17 cellular contexts compared by ENCODE assay signal in the genomic region with DNA sequence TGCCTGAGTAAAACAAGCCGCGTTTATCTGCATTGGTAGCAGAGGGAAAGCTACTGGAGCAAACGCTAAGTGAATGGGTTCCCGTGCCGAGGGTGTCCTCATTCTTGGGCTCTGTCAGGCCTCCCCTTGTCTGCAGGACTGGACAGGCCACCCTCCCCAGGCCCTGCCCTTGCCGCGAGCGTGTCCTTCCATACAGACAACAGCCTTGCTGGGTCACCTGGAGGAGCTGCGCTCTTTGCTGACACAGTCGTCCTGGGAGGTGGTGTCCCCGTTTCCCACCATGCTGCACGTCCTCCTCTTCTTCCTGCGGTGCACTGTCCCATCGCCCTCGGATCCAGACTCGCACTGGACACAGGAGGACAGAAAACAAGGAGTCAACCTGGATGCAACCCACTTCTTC. TPM values are rescaled to one million over a fixed set of nuclear protein-coding genes. Genes with fewer than 3 reads are reported as not detected.
DNase-seq lines count a peak whose midpoint lies in the region; ATAC-seq, FAIRE-seq and TF ChIP-seq lines count a peak whose summit lies in the region.
"Had no signal": no experiment of that assay in that cellular context is flagged by ENCODE, and none has a peak within 500 bp of the region (broad histone marks: within the 10 kb centered on the region; RNA-seq: fewer than 3 reads in every experiment).

No MANE protein-coding gene starts in this region.

- no peak for TF ChIP-seq POLR2A in HepG2 (IDR thresholded peaks at IDR 0.05; ENCODE audit: insufficient read depth in 1 of 2, low read depth in 2 of 2, low read length in 2 of 2)
- no peak for TF ChIP-seq POLR2A in right lobe of liver (IDR thresholded peaks at IDR 0.05)
- TF ChIP-seq POLR2A in suprapubic skin (IDR thresholded peaks at IDR 0.05), result no peak
- TF ChIP-seq POLR2A in transverse colon (IDR thresholded peaks at IDR 0.05), result no peak

- no peak for FAIRE-seq in HepG2 (lab: Jason Lieb, UNC)

- H3K4me1 ChIP-seq in HepG2 (ENCODE audit: insufficient read depth, low read length) (peaks cover 31% of the 10 kb centered on the region), right lobe of liver (peaks cover 0 to 4% (median 0%) of the 10 kb centered on the region in 4 donors), suprapubic skin (peaks cover 27% of the 10 kb centered on the region), transverse colon (peaks cover 0 to 34% (median 5%) of the 10 kb centered on the region in 4 donors)
- H3K4me1 ChIP-seq: SJCRH30 had no signal

- peaks cover 11% of the 10 kb centered on the region for H3K79me2 ChIP-seq in HepG2 (ENCODE audit: insufficient read depth, low read length)

- H3K4me3 ChIP-seq in HepG2 (replicated peaks in 1 of 3; ENCODE audit: insufficient read depth in 1 of 3, low read depth in 2 of 3, low read length in 3 of 3), result no peak overlapping the region
- H3K4me3 ChIP-seq in right lobe of liver, result no peak overlapping the region
- H3K4me3 ChIP-seq in suprapubic skin, result no peak overlapping the region
- no peak overlapping the region for H3K4me3 ChIP-seq in transverse colon
- H3K4me3 ChIP-seq: GM23338, SJCRH30 had no signal

- H3K36me3 ChIP-seq in HepG2 (replicated peaks in 1 of 2; ENCODE audit: control insufficient read depth in 1 of 2, insufficient read depth in 2 of 2, low read length in 2 of 2) (peaks cover 41 to 88% of the 10 kb centered on the region in 2 experiments), right lobe of liver (peaks cover 10 to 93% (median 56%) of the 10 kb centered on the region in 4 donors), suprapubic skin (peaks cover 86% of the 10 kb centered on the region), transverse colon (peaks cover 0 to 75% (median 30%) of the 10 kb centered on the region in 4 donors)

- WGBS in HepG2 (ENCODE audit: low lambda C conversion rate), result 96% methylated on average over 16 of the region's 16 CpGs
- 91% methylated on average over 12 of the region's 16 CpGs for WGBS in right lobe of liver (ENCODE audit: insufficient coverage, low coverage, low lambda C conversion rate, missing lambda C conversion rate)
- 86% methylated on average over 16 of the region's 16 CpGs for WGBS in suprapubic skin
- WGBS in transverse colon (ENCODE audit: low coverage in 1 of 2), 2 donors, result 91 to 100% methylated on average over 1 to 16 of the region's 16 CpGs

- in situ Hi-C loops in HepG2 (cut with HindIII; ENCODE audit: extremely low pct_ligation_motif_present, low pct_unique_long_range_greater_than_20kb), result loop anchor here (5.0 kb wide), 1 partner anchor 36 kb away; no protein-coding TSS in a partner anchor
- in situ Hi-C loops in transverse colon (cut with MboI; ENCODE audit: low pct_ligation_motif_present in 1 of 4, low pct_unique_long_range_greater_than_20kb in 1 of 4, low sequenced_read_pairs in 3 of 4), result loop anchor here in 1 of 4 donors (25.0 kb wide), 1 partner anchor 181 kb away; a partner anchor contains a TSS

- H3K36me3 Mint-ChIP-seq in T-helper 17 cell (ENCODE audit: low read depth), result peaks cover 5% of the 10 kb centered on the region
- H3K36me3 Mint-ChIP-seq in natural killer cell treated with Interleukin-12 subunit alpha and Interleukin-12 subunit beta and Interleukin-15 and Interleukin-18, amount 100 ng/mL, for 72 hours, result peaks cover 45% of the 10 kb centered on the region

- no peaks in the 10 kb centered on the region for H3K9me3 ChIP-seq in HepG2 (ENCODE audit: low read length)
- H3K9me3 ChIP-seq in right lobe of liver, result no peaks in the 10 kb centered on the region
- H3K9me3 ChIP-seq in T-helper 17 cell (ENCODE audit: control insufficient read depth, low read length, poor library complexity, severe bottlenecking), result no peaks in the 10 kb centered on the region
- H3K9me3 ChIP-seq in suprapubic skin, result no peaks in the 10 kb centered on the region
- no peaks in the 10 kb centered on the region for H3K9me3 ChIP-seq in transverse colon
- H3K9me3 ChIP-seq: SJCRH30 had no signal

- H3K4me2 ChIP-seq in HepG2 (ENCODE audit: low read depth, low read length), result no peak overlapping the region
- H3K4me2 ChIP-seq: GM23338 had no signal

- H3K27ac Mint-ChIP-seq in T-helper 17 cell, result peak overlapping the region; percentile 61
- H3K27ac Mint-ChIP-seq in natural killer cell treated with Interleukin-12 subunit alpha and Interleukin-12 subunit beta and Interleukin-15 and Interleukin-18, amount 100 ng/mL, for 72 hours, result peak overlapping the region in 1 of 2 donors; percentile 39
- H3K27ac Mint-ChIP-seq: GM23338 had no signal

- CTCF ChIA-PET in HepG2 (lab: Yijun Ruan, JAX; ENCODE audit: low intra/inter-chr PET ratio, low total read pairs), result no interaction called here

- BruUV-seq in HepG2 (replicated peaks; lab: Mats Ljungman, UMichigan), result no TSS peak

- H3K9me3 Mint-ChIP-seq in natural killer cell treated with Interleukin-12 subunit alpha and Interleukin-12 subunit beta and Interleukin-15 and Interleukin-18, amount 100 ng/mL, for 72 hours, result no peaks in the 10 kb centered on the region
- H3K9me3 Mint-ChIP-seq: GM23338 had no signal

- intact Hi-C loops in HepG2 (cut with micrococcal nuclease; ENCODE audit: unreplicated experiment) (no loop called here), right lobe of liver (cut with DNase I) (no loop called here), transverse colon (cut with DNase I; ENCODE audit: low total_unique reads) (loop anchor here (5.0 kb wide), 1 partner anchor 36 kb away; no protein-coding TSS in a partner anchor)

- peak overlapping the region; percentile 5 for H3K4me3 Mint-ChIP-seq in T-helper 17 cell
- H3K4me3 Mint-ChIP-seq in natural killer cell treated with Interleukin-12 subunit alpha and Interleukin-12 subunit beta and Interleukin-15 and Interleukin-18, amount 100 ng/mL, for 72 hours, result peak overlapping the region; percentile 6
- H3K4me3 Mint-ChIP-seq: GM23338 had no signal

- no peak overlapping the region for H3K9ac ChIP-seq in HepG2 (ENCODE audit: insufficient read depth, low read depth, low read length)

- no peaks in the 10 kb centered on the region for H3K27me3 ChIP-seq in HepG2 (ENCODE audit: control insufficient read depth in 1 of 2, insufficient read depth in 2 of 2, low read length in 2 of 2)
- no peaks in the 10 kb centered on the region for H3K27me3 ChIP-seq in right lobe of liver
- H3K27me3 ChIP-seq in suprapubic skin, result no peaks in the 10 kb centered on the region
- no peaks in the 10 kb centered on the region for H3K27me3 ChIP-seq in transverse colon
- H3K27me3 ChIP-seq: SJCRH30 had no signal

- ATAC-seq in HepG2, result no peak
- no peak for ATAC-seq in right lobe of liver
- ATAC-seq in T-helper 17 cell, result no peak
- ATAC-seq in natural killer cell treated with Interleukin-12 subunit alpha and Interleukin-12 subunit beta and Interleukin-15 and Interleukin-18, amount 100 ng/mL, for 72 hours, result no peak
- ATAC-seq: GM23338 had no signal

- TF ChIP-seq EP300 in HepG2 (IDR thresholded peaks at IDR 0.05; ENCODE audit: low read depth in 2 of 2, low read length in 2 of 2) (no peak), HepG2 (CRISPR knock-in tag; IDR thresholded peaks at IDR 0.05; ENCODE audit: borderline replicate concordance) (no peak), suprapubic skin (IDR thresholded peaks at IDR 0.05) (no peak), transverse colon (IDR thresholded peaks at IDR 0.05; ENCODE audit: low read depth) (no peak)

- H2AFZ ChIP-seq in HepG2 (ENCODE audit: low read length), result no peak overlapping the region
- H2AFZ ChIP-seq: GM23338 had no signal

- TF ChIP-seq CTCF in HepG2 (CRISPR knock-in tag; IDR thresholded peaks at IDR 0.05) (no peak), right lobe of liver (IDR thresholded peaks at IDR 0.05) (no peak), suprapubic skin (IDR thresholded peaks at IDR 0.05) (no peak), transverse colon (IDR thresholded peaks at IDR 0.05) (no peak)

- POLR2A ChIA-PET in HepG2 (lab: Yijun Ruan, JAX), result interaction anchor here (2.3 to 2.4 kb wide), 2 partner anchors 7 to 14 kb away, joined by 8 to 15 read pairs; a partner anchor contains a TSS

- peaks cover 43% of the 10 kb centered on the region for H3K4me1 Mint-ChIP-seq in T-helper 17 cell
- peaks cover 48 to 58% of the 10 kb centered on the region in 2 donors for H3K4me1 Mint-ChIP-seq in natural killer cell treated with Interleukin-12 subunit alpha and Interleukin-12 subunit beta and Interleukin-15 and Interleukin-18, amount 100 ng/mL, for 72 hours (ENCODE audit: low read depth in 2 of 2)

- H3K27ac ChIP-seq in HepG2 (ENCODE audit: extremely low read length, insufficient read depth, low read length) (no peak overlapping the region), right lobe of liver (no peak overlapping the region), suprapubic skin (no peak overlapping the region), transverse colon (no peak overlapping the region)
- H3K27ac ChIP-seq: SJCRH30 had no signal

- no peaks in the 10 kb centered on the region for H3K27me3 Mint-ChIP-seq in T-helper 17 cell
- H3K27me3 Mint-ChIP-seq in natural killer cell treated with Interleukin-12 subunit alpha and Interleukin-12 subunit beta and Interleukin-15 and Interleukin-18, amount 100 ng/mL, for 72 hours, result no peaks in the 10 kb centered on the region

- H4K20me1 ChIP-seq in HepG2 (ENCODE audit: insufficient read depth, low read length), result no peaks in the 10 kb centered on the region; the same call in 1 of the 2 replicates

- no peak for TF ChIP-seq RAD21 in HepG2 (CRISPR knock-in tag; IDR thresholded peaks at IDR 0.05)

- DNase-seq in HepG2 (ENCODE audit: low spot score) (no peak), right lobe of liver (no peak), T-helper 17 cell (no peak), SHP77 (lab: John Stamatoyannopoulos, UW) (no peak), suprapubic skin (ENCODE audit: low spot score in 2 of 2) (no peak), transverse colon (no peak)
- DNase-seq in natural killer cell treated with Interleukin-12 subunit alpha and Interleukin-12 subunit beta and Interleukin-15 and Interleukin-18, amount 100 ng/mL, for 72 hours (ENCODE audit: low spot score), result no peak
- DNase-seq: AML-193; DMS79; KG1; NCI-H1436; NCI-H2029 treated with DMSO at 0.1 percent for 48 hours; NCI-H2171 treated with DMSO at 0.1 percent for 48 hours; NCI-H446 treated with DMSO at 0.1 percent for 48 hours; NK-92 treated with Interleukin-12 subunit alpha and Interleukin-12 subunit beta, amount 100 ng/mL, for 24 hours; SJCRH30 had no signal

RNA-seq across cellular contexts. Expression of a gene that starts 7.8 kb away (rescaled TPM):
- 28.0 and 44.8 TPM in 2 replicates for total RNA-seq in HepG2 (2016; rRNA removed; fragmentation: Illumina TruSeq; extraction: Trizol)
- total RNA-seq in HepG2 (2016; cell fraction: cytosol; rRNA removed; fragmentation: Illumina TruSeq; extraction: Trizol; ENCODE audit: low read depth), result 22.8 and 24.5 TPM in 2 replicates
- total RNA-seq in HepG2 (2016; cell fraction: insoluble cytoplasmic fraction; rRNA removed; fragmentation: Illumina TruSeq; extraction: Trizol), result 30.0 and 44.9 TPM in 2 replicates
- 51.0 and 58.7 TPM in 2 replicates for total RNA-seq in HepG2 (2016; cell fraction: membrane; rRNA removed; fragmentation: Illumina TruSeq; extraction: Trizol)
- total RNA-seq in HepG2 (2016; cell fraction: nucleus; rRNA removed; fragmentation: Illumina TruSeq; extraction: Trizol), result 30.0 and 37.9 TPM in 2 replicates
- 112 and 139 TPM in 2 replicates for polyA plus RNA-seq in HepG2 (2011; rRNA removed)
- polyA plus RNA-seq in HepG2 (2011; cell fraction: cytosol; rRNA removed), result 75.0 and 131 TPM in 2 replicates
- polyA plus RNA-seq in HepG2 (2011; cell fraction: nucleus; rRNA removed), result 36.3 and 45.0 TPM in 2 replicates
- polyA plus RNA-seq in HepG2 (2012), result 131 and 138 TPM in 2 replicates
- polyA plus RNA-seq in HepG2 (2016; cell fraction: cytosol; fragmentation: Illumina TruSeq; extraction: Trizol; ENCODE audit: low read depth), result 36.6 and 41.1 TPM in 2 replicates
- polyA plus RNA-seq in HepG2 (2016; cell fraction: insoluble cytoplasmic fraction; fragmentation: Illumina TruSeq; extraction: Trizol; ENCODE audit: low read depth), result 37.7 and 42.0 TPM in 2 replicates
- polyA plus RNA-seq in HepG2 (2016; cell fraction: membrane; fragmentation: Illumina TruSeq; extraction: Trizol; ENCODE audit: low read depth), result 56.2 and 59.4 TPM in 2 replicates
- 59.5 and 60.5 TPM in 2 replicates for polyA plus RNA-seq in HepG2 (2016; cell fraction: nucleus; fragmentation: Illumina TruSeq; extraction: Trizol; ENCODE audit: insufficient read depth, low read depth)
- 21.9 and 76.0 TPM in 2 replicates for polyA minus RNA-seq in HepG2 (2011; rRNA and poly(A)+ RNA removed; ENCODE audit: low replicate concordance)
- polyA minus RNA-seq in HepG2 (2011; cell fraction: cytosol; rRNA and poly(A)+ RNA removed), result 38.4 and 70.8 TPM in 2 replicates
- 18.8 and 29.5 TPM in 2 replicates for polyA minus RNA-seq in HepG2 (2011; cell fraction: nucleus; rRNA and poly(A)+ RNA removed)
- 10 to 100 TPM in 5 of 6 experiments, 1 to 10 TPM in 1; 7.7 to 25.4 (median 15.3) TPM for total RNA-seq in right lobe of liver
- 1 to 10 TPM; 5.7 to 8.0 TPM for total RNA-seq in T-helper 17 cell
- 10 to 100 TPM; 18.1 to 19.4 TPM for total RNA-seq in natural killer cell treated with Interleukin-12 subunit alpha and Interleukin-12 subunit beta and Interleukin-15 and Interleukin-18, amount 100 ng/mL, for 72 hours
- 10 to 100 TPM; 44.5 to 67.8 (median 56.9) TPM for total RNA-seq in suprapubic skin
- 100 to 1,000 TPM in 1 of 4 donors, 10 to 100 TPM in 3; 31.0 to 633 (median 52.5) TPM for total RNA-seq in transverse colon

RNA-seq across cellular contexts. Expression of a gene that starts 7.9 kb away (rescaled TPM):
- 41.0 and 49.1 TPM in 2 replicates for total RNA-seq in HepG2 (2016; rRNA removed; fragmentation: Illumina TruSeq; extraction: Trizol)
- total RNA-seq in HepG2 (2016; cell fraction: cytosol; rRNA removed; fragmentation: Illumina TruSeq; extraction: Trizol; ENCODE audit: low read depth), result 9.7 and 10.0 TPM in 2 replicates
- 41.7 and 48.0 TPM in 2 replicates for total RNA-seq in HepG2 (2016; cell fraction: insoluble cytoplasmic fraction; rRNA removed; fragmentation: Illumina TruSeq; extraction: Trizol)
- 15.3 and 17.9 TPM in 2 replicates for total RNA-seq in HepG2 (2016; cell fraction: membrane; rRNA removed; fragmentation: Illumina TruSeq; extraction: Trizol)
- total RNA-seq in HepG2 (2016; cell fraction: nucleus; rRNA removed; fragmentation: Illumina TruSeq; extraction: Trizol), result 24.8 and 26.0 TPM in 2 replicates
- polyA plus RNA-seq in HepG2 (2011; rRNA removed), result 33.6 and 36.0 TPM in 2 replicates
- 25.2 and 31.5 TPM in 2 replicates for polyA plus RNA-seq in HepG2 (2011; cell fraction: cytosol; rRNA removed)
- polyA plus RNA-seq in HepG2 (2011; cell fraction: nucleus; rRNA removed), result 43.8 and 48.7 TPM in 2 replicates
- polyA plus RNA-seq in HepG2 (2012), result 37.4 and 57.9 TPM in 2 replicates
- polyA plus RNA-seq in HepG2 (2016; cell fraction: cytosol; fragmentation: Illumina TruSeq; extraction: Trizol; ENCODE audit: low read depth), result 7.4 and 7.7 TPM in 2 replicates
- 47.9 and 48.6 TPM in 2 replicates for polyA plus RNA-seq in HepG2 (2016; cell fraction: insoluble cytoplasmic fraction; fragmentation: Illumina TruSeq; extraction: Trizol; ENCODE audit: low read depth)
- polyA plus RNA-seq in HepG2 (2016; cell fraction: membrane; fragmentation: Illumina TruSeq; extraction: Trizol; ENCODE audit: low read depth), result 11.8 and 11.9 TPM in 2 replicates
- polyA plus RNA-seq in HepG2 (2016; cell fraction: nucleus; fragmentation: Illumina TruSeq; extraction: Trizol; ENCODE audit: insufficient read depth, low read depth), result 37.6 and 45.3 TPM in 2 replicates
- 14.9 and 21.3 TPM in 2 replicates for polyA minus RNA-seq in HepG2 (2011; rRNA and poly(A)+ RNA removed; ENCODE audit: low replicate concordance)
- 13.4 and 16.7 TPM in 2 replicates for polyA minus RNA-seq in HepG2 (2011; cell fraction: cytosol; rRNA and poly(A)+ RNA removed)
- polyA minus RNA-seq in HepG2 (2011; cell fraction: nucleus; rRNA and poly(A)+ RNA removed), result 10.3 and 15.4 TPM in 2 replicates
- total RNA-seq in right lobe of liver, result 10 to 100 TPM in 5 of 6 experiments, 1 to 10 TPM in 1; 10.0 to 15.8 (median 11.1) TPM
- 100 to 1,000 TPM; 124 to 137 TPM for total RNA-seq in T-helper 17 cell
- total RNA-seq in natural killer cell treated with Interleukin-12 subunit alpha and Interleukin-12 subunit beta and Interleukin-15 and Interleukin-18, amount 100 ng/mL, for 72 hours, result 10 to 100 TPM; 74.3 to 97.1 TPM
- total RNA-seq in suprapubic skin, result 10 to 100 TPM; 13.8 to 22.1 (median 17.7) TPM
- total RNA-seq in transverse colon, result 10 to 100 TPM; 25.4 to 58.4 (median 26.9) TPM

RNA-seq across cellular contexts. Expression of a gene that starts 8.1 kb away (rescaled TPM):
- 39.7 and 39.9 TPM in 2 replicates for total RNA-seq in HepG2 (2016; rRNA removed; fragmentation: Illumina TruSeq; extraction: Trizol)
- 13.8 and 15.1 TPM in 2 replicates for total RNA-seq in HepG2 (2016; cell fraction: cytosol; rRNA removed; fragmentation: Illumina TruSeq; extraction: Trizol; ENCODE audit: low read depth)
- total RNA-seq in HepG2 (2016; cell fraction: insoluble cytoplasmic fraction; rRNA removed; fragmentation: Illumina TruSeq; extraction: Trizol), result 40.1 and 40.8 TPM in 2 replicates
- total RNA-seq in HepG2 (2016; cell fraction: membrane; rRNA removed; fragmentation: Illumina TruSeq; extraction: Trizol), result 23.4 and 26.9 TPM in 2 replicates
- total RNA-seq in HepG2 (2016; cell fraction: nucleus; rRNA removed; fragmentation: Illumina TruSeq; extraction: Trizol), result 28.8 and 32.4 TPM in 2 replicates
- 85.4 and 104 TPM in 2 replicates for polyA plus RNA-seq in HepG2 (2011; rRNA removed)
- polyA plus RNA-seq in HepG2 (2011; cell fraction: cytosol; rRNA removed), result 54.2 and 65.9 TPM in 2 replicates
- polyA plus RNA-seq in HepG2 (2011; cell fraction: nucleus; rRNA removed), result 68.9 and 70.3 TPM in 2 replicates
- polyA plus RNA-seq in HepG2 (2012), result 49.3 and 49.6 TPM in 2 replicates
- polyA plus RNA-seq in HepG2 (2016; cell fraction: cytosol; fragmentation: Illumina TruSeq; extraction: Trizol; ENCODE audit: low read depth), result 16.6 and 18.6 TPM in 2 replicates
- polyA plus RNA-seq in HepG2 (2016; cell fraction: insoluble cytoplasmic fraction; fragmentation: Illumina TruSeq; extraction: Trizol; ENCODE audit: low read depth), result 45.5 and 51.2 TPM in 2 replicates
- polyA plus RNA-seq in HepG2 (2016; cell fraction: membrane; fragmentation: Illumina TruSeq; extraction: Trizol; ENCODE audit: low read depth), result 22.2 and 23.6 TPM in 2 replicates
- polyA plus RNA-seq in HepG2 (2016; cell fraction: nucleus; fragmentation: Illumina TruSeq; extraction: Trizol; ENCODE audit: insufficient read depth, low read depth), result 60.8 and 67.8 TPM in 2 replicates
- polyA minus RNA-seq in HepG2 (2011; rRNA and poly(A)+ RNA removed; ENCODE audit: low replicate concordance), result 23.4 and 37.2 TPM in 2 replicates
- polyA minus RNA-seq in HepG2 (2011; cell fraction: cytosol; rRNA and poly(A)+ RNA removed), result 17.2 and 17.6 TPM in 2 replicates
- polyA minus RNA-seq in HepG2 (2011; cell fraction: nucleus; rRNA and poly(A)+ RNA removed), result 17.6 and 22.6 TPM in 2 replicates
- 10 to 100 TPM; 16.0 to 25.0 (median 18.7) TPM for total RNA-seq in right lobe of liver
- total RNA-seq in T-helper 17 cell, result 10 to 100 TPM; 35.1 to 36.2 TPM
- 10 to 100 TPM; 26.4 to 37.0 TPM for total RNA-seq in natural killer cell treated with Interleukin-12 subunit alpha and Interleukin-12 subunit beta and Interleukin-15 and Interleukin-18, amount 100 ng/mL, for 72 hours
- 10 to 100 TPM; 20.6 to 29.9 (median 23.0) TPM for total RNA-seq in suprapubic skin
- 10 to 100 TPM in 3 of 4 donors, not detected in 1; 11.2 to 34.1 (median 24.7) TPM for total RNA-seq in transverse colon

RNA-seq across cellular contexts. Expression of a gene that starts 18.6 kb away (rescaled TPM):
- total RNA-seq in HepG2 (2016; rRNA removed; fragmentation: Illumina TruSeq; extraction: Trizol), result 249 and 319 TPM in 2 replicates
- total RNA-seq in HepG2 (2016; cell fraction: cytosol; rRNA removed; fragmentation: Illumina TruSeq; extraction: Trizol; ENCODE audit: low read depth), result 103 and 114 TPM in 2 replicates
- total RNA-seq in HepG2 (2016; cell fraction: insoluble cytoplasmic fraction; rRNA removed; fragmentation: Illumina TruSeq; extraction: Trizol), result 260 and 312 TPM in 2 replicates
- total RNA-seq in HepG2 (2016; cell fraction: membrane; rRNA removed; fragmentation: Illumina TruSeq; extraction: Trizol), result 135 and 140 TPM in 2 replicates
- total RNA-seq in HepG2 (2016; cell fraction: nucleus; rRNA removed; fragmentation: Illumina TruSeq; extraction: Trizol), result 349 and 418 TPM in 2 replicates
- polyA plus RNA-seq in HepG2 (2011; rRNA removed), result 306 and 308 TPM in 2 replicates
- 103 and 169 TPM in 2 replicates for polyA plus RNA-seq in HepG2 (2011; cell fraction: cytosol; rRNA removed)
- polyA plus RNA-seq in HepG2 (2011; cell fraction: nucleus; rRNA removed), result 1,720 and 2,373 TPM in 2 replicates
- polyA plus RNA-seq in HepG2 (2012), result 214 and 282 TPM in 2 replicates
- 77.5 and 85.0 TPM in 2 replicates for polyA plus RNA-seq in HepG2 (2016; cell fraction: cytosol; fragmentation: Illumina TruSeq; extraction: Trizol; ENCODE audit: low read depth)
- 376 and 395 TPM in 2 replicates for polyA plus RNA-seq in HepG2 (2016; cell fraction: insoluble cytoplasmic fraction; fragmentation: Illumina TruSeq; extraction: Trizol; ENCODE audit: low read depth)
- polyA plus RNA-seq in HepG2 (2016; cell fraction: membrane; fragmentation: Illumina TruSeq; extraction: Trizol; ENCODE audit: low read depth), result 116 and 123 TPM in 2 replicates
- polyA plus RNA-seq in HepG2 (2016; cell fraction: nucleus; fragmentation: Illumina TruSeq; extraction: Trizol; ENCODE audit: insufficient read depth, low read depth), result 776 and 819 TPM in 2 replicates
- 243 and 377 TPM in 2 replicates for polyA minus RNA-seq in HepG2 (2011; rRNA and poly(A)+ RNA removed; ENCODE audit: low replicate concordance)
- 59.7 and 82.4 TPM in 2 replicates for polyA minus RNA-seq in HepG2 (2011; cell fraction: cytosol; rRNA and poly(A)+ RNA removed)
- polyA minus RNA-seq in HepG2 (2011; cell fraction: nucleus; rRNA and poly(A)+ RNA removed), result 526 and 551 TPM in 2 replicates
- total RNA-seq in right lobe of liver, result 100 to 1,000 TPM in 1 of 6 experiments, 10 to 100 TPM in 5; 62.4 to 106 (median 86.0) TPM
- total RNA-seq in T-helper 17 cell, result 100 to 1,000 TPM; 351 to 393 TPM
- total RNA-seq in natural killer cell treated with Interleukin-12 subunit alpha and Interleukin-12 subunit beta and Interleukin-15 and Interleukin-18, amount 100 ng/mL, for 72 hours, result 100 to 1,000 TPM; 373 to 571 TPM
- 100 to 1,000 TPM; 170 to 253 (median 186) TPM for total RNA-seq in suprapubic skin
- 1,000 to 10,000 TPM in 1 of 4 donors, 100 to 1,000 TPM in 3; 193 to 1,196 (median 348) TPM for total RNA-seq in transverse colon

RNA-seq across cellular contexts. Expression of a gene that starts 19.4 kb away (rescaled TPM):
- total RNA-seq in HepG2 (2016; rRNA removed; fragmentation: Illumina TruSeq; extraction: Trizol) (19.4 and 36.3 TPM in 2 replicates), right lobe of liver (10 to 100 TPM in 5 of 6 experiments, 1 to 10 TPM in 1; 8.5 to 16.3 (median 15.3) TPM), T-helper 17 cell (10 to 100 TPM; 29.4 to 36.7 TPM), suprapubic skin (10 to 100 TPM; 31.5 to 78.8 (median 37.2) TPM), transverse colon (10 to 100 TPM in 3 of 4 donors, 1 to 10 TPM in 1; 7.6 to 41.3 (median 25.7) TPM)
- total RNA-seq in HepG2 (2016; cell fraction: cytosol; rRNA removed; fragmentation: Illumina TruSeq; extraction: Trizol; ENCODE audit: low read depth), result 19.7 and 21.0 TPM in 2 replicates
- 17.3 and 35.0 TPM in 2 replicates for total RNA-seq in HepG2 (2016; cell fraction: insoluble cytoplasmic fraction; rRNA removed; fragmentation: Illumina TruSeq; extraction: Trizol)
- total RNA-seq in HepG2 (2016; cell fraction: membrane; rRNA removed; fragmentation: Illumina TruSeq; extraction: Trizol), result 17.5 and 20.2 TPM in 2 replicates
- 39.1 and 44.6 TPM in 2 replicates for total RNA-seq in HepG2 (2016; cell fraction: nucleus; rRNA removed; fragmentation: Illumina TruSeq; extraction: Trizol)
- polyA plus RNA-seq in HepG2 (2011; rRNA removed), result 25.2 and 26.1 TPM in 2 replicates
- polyA plus RNA-seq in HepG2 (2011; cell fraction: cytosol; rRNA removed), result 11.6 and 16.0 TPM in 2 replicates
- polyA plus RNA-seq in HepG2 (2011; cell fraction: nucleus; rRNA removed), result 59.2 and 64.8 TPM in 2 replicates
- 20.4 and 24.1 TPM in 2 replicates for polyA plus RNA-seq in HepG2 (2012)
- 5.8 and 6.2 TPM in 2 replicates for polyA plus RNA-seq in HepG2 (2016; cell fraction: cytosol; fragmentation: Illumina TruSeq; extraction: Trizol; ENCODE audit: low read depth)
- polyA plus RNA-seq in HepG2 (2016; cell fraction: insoluble cytoplasmic fraction; fragmentation: Illumina TruSeq; extraction: Trizol; ENCODE audit: low read depth), result 13.0 and 15.6 TPM in 2 replicates
- 9.2 and 11.8 TPM in 2 replicates for polyA plus RNA-seq in HepG2 (2016; cell fraction: membrane; fragmentation: Illumina TruSeq; extraction: Trizol; ENCODE audit: low read depth)
- polyA plus RNA-seq in HepG2 (2016; cell fraction: nucleus; fragmentation: Illumina TruSeq; extraction: Trizol; ENCODE audit: insufficient read depth, low read depth), result 60.1 and 68.2 TPM in 2 replicates
- polyA minus RNA-seq in HepG2 (2011; rRNA and poly(A)+ RNA removed; ENCODE audit: low replicate concordance), result 33.4 and 39.8 TPM in 2 replicates
- polyA minus RNA-seq in HepG2 (2011; cell fraction: cytosol; rRNA and poly(A)+ RNA removed), result 12.8 and 16.1 TPM in 2 replicates
- 36.3 and 51.1 TPM in 2 replicates for polyA minus RNA-seq in HepG2 (2011; cell fraction: nucleus; rRNA and poly(A)+ RNA removed)
- 10 to 100 TPM; 18.1 to 25.5 TPM for total RNA-seq in natural killer cell treated with Interleukin-12 subunit alpha and Interleukin-12 subunit beta and Interleukin-15 and Interleukin-18, amount 100 ng/mL, for 72 hours
